ENCODE assay signal across 26 cellular contexts in the genomic region with DNA sequence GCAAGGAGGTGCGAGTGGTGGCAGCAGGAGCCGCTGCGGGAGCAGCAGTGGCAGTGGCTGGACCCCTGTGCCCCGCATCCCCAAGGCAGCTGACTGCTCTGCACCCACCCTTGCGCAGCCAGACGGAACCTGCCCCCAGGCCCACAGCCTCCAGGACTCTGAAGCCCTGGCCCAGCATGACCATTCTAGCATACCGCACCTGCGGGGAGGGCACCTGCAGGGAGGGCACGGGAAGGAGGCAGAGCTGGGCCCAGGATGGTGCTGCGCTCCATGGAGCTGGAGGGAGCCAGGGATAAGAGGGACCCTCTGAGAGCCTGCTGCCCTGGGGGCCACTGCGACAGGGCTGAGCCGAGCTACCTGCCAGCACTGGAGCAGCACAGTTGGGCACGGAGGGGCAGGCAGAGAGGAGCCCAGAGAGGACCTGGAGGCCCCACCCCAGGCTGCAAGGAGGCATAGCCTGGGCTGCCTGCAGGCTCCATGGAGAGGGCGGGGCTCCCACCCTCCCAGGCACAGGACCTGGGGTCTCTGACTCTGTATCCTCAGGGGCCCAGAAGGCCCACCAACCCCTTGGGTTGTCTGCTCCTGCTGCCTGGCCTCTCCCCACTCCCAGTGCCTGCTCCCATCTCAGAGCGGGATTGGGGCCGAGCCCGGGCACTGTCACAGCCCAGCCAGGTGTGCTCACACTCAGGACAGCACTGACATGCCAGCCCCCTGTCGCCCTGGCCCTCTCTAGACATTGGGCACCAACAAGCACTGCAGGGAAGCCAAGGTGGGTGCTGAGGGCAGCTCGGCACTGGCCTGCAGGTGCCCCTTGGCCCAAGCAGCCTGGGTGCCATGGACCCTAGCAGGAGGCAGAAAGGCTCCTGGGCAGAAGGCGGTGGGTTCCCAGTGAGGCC.
DNase-seq lines count a peak whose midpoint lies in the region; ATAC-seq, FAIRE-seq and TF ChIP-seq lines count a peak whose summit lies in the region.
"Had no signal": no experiment of that assay in that cellular context is flagged by ENCODE, and none has a peak within 500 bp of the region (broad histone marks: within the 10 kb centered on the region; RNA-seq: fewer than 3 reads in every experiment).

No MANE protein-coding gene starts in this region.

- no peak for TF ChIP-seq RAD21 in A549 (conservative IDR thresholded peaks at IDR 0.05 in 1 of 2, IDR thresholded peaks at IDR 0.05 in 1 of 2)

- no peak for TF ChIP-seq EP300 in A549 (IDR thresholded peaks at IDR 0.05)

- no peaks in the 10 kb centered on the region for H3K27me3 ChIP-seq in mesendoderm (ENCODE audit: insufficient read depth, low read length, poor library complexity)

- H4K5ac ChIP-seq in mesendoderm (ENCODE audit: low read length) = no peak overlapping the region

- H3K36me3 Mint-ChIP-seq in WTC11 = no peaks in the 10 kb centered on the region
- no peaks in the 10 kb centered on the region for H3K36me3 Mint-ChIP-seq in stimulated activated effector memory CD8-positive, alpha-beta T cell treated with anti-CD3 and anti-CD28 coated beads, Interleukin-12 subunit alpha, Interleukin-12 subunit beta, amount 100 ng/mL, for 72 hours
- H3K36me3 Mint-ChIP-seq: CD14-positive monocyte had no signal

- H3K56ac ChIP-seq in mesendoderm (ENCODE audit: low read length) = peak overlapping the region; percentile 3

- no peak overlapping the region for H2BK5ac ChIP-seq in mesendoderm (ENCODE audit: low read length)

- H3K18ac ChIP-seq in mesendoderm (ENCODE audit: low read length) = no peak overlapping the region

- no peak overlapping the region for H2BK120ac ChIP-seq in mesendoderm (ENCODE audit: low read depth, low read length)

- no peak overlapping the region for H3K23ac ChIP-seq in mesendoderm (ENCODE audit: low read length)

- CTCF ChIA-PET in A549 (lab: Yijun Ruan, JAX) (interaction anchor here (0.7 to 1.2 kb wide), 3 partner anchors 15 to 36 kb away, joined by 3 to 5 read pairs (median 4); no protein-coding TSS in a partner anchor), WTC11 (lab: Charles Lee) (interaction anchor here (1.0 to 1.5 kb wide), 4 partner anchors 17 to 95 kb away, joined by 3 to 8 read pairs (median 4); no protein-coding TSS in a partner anchor)

- no peak for FAIRE-seq in A549 (lab: Jason Lieb, UNC)
- FAIRE-seq: HTR-8/SVneo had no signal

- WGBS in A549 (ENCODE audit: missing lambda C conversion rate) = 52% methylated on average over 14 of the region's 20 CpGs
- no CpG with 5 or more reads among the region's 20 CpGs for WGBS in mesendoderm (ENCODE audit: extremely low coverage, insufficient coverage, low lambda C conversion rate)

- ATAC-seq in A549 = peak; percentile 20 to 39; a peak in 2 of 6 replicates
- ATAC-seq in WTC11 = peak; percentile 72
- ATAC-seq in stimulated activated effector memory CD8-positive, alpha-beta T cell treated with anti-CD3 and anti-CD28 coated beads, Interleukin-12 subunit alpha, Interleukin-12 subunit beta, amount 100 ng/mL, for 72 hours = peak; percentile 53
- ATAC-seq in left lobe of liver = no peak
- ATAC-seq in GM19467 (IDR thresholded peaks at IDR 0.05; ENCODE audit: unreplicated experiment) = no peak

- H3K79me2 ChIP-seq in mesendoderm (ENCODE audit: control insufficient read depth, insufficient read depth, low read length) = peaks cover 14% of the 10 kb centered on the region

- no peaks in the 10 kb centered on the region for H3K36me3 ChIP-seq in mesendoderm (ENCODE audit: control insufficient read depth, insufficient read depth, low read length)
- H3K36me3 ChIP-seq: HAP-1 had no signal

- H3K27me3 Mint-ChIP-seq in WTC11 (ENCODE audit: low read depth) = no peaks in the 10 kb centered on the region

- H2BK15ac ChIP-seq in mesendoderm (replicated peaks; ENCODE audit: low read depth) = no peak overlapping the region

- peaks cover 2% of the 10 kb centered on the region for H3K4me1 Mint-ChIP-seq in WTC11
- no peaks in the 10 kb centered on the region for H3K4me1 Mint-ChIP-seq in stimulated activated effector memory CD8-positive, alpha-beta T cell treated with anti-CD3 and anti-CD28 coated beads, Interleukin-12 subunit alpha, Interleukin-12 subunit beta, amount 100 ng/mL, for 72 hours
- H3K4me1 Mint-ChIP-seq: B cell had no signal

- no peak overlapping the region for H4K8ac ChIP-seq in mesendoderm (ENCODE audit: low read depth, low read length)

- H3K27ac Mint-ChIP-seq in WTC11 = no peak overlapping the region
- H3K27ac Mint-ChIP-seq in stimulated activated effector memory CD8-positive, alpha-beta T cell treated with anti-CD3 and anti-CD28 coated beads, Interleukin-12 subunit alpha, Interleukin-12 subunit beta, amount 100 ng/mL, for 72 hours = no peak overlapping the region
- H3K27ac Mint-ChIP-seq: B cell, CD14-positive monocyte had no signal

- peaks cover 4% of the 10 kb centered on the region for H3K79me1 ChIP-seq in mesendoderm (ENCODE audit: low read length)

- H3K9me3 ChIP-seq in A549 = no peaks in the 10 kb centered on the region
- H3K9me3 ChIP-seq: HAP-1 had no signal

- POLR2A ChIA-PET in A549 (lab: Yijun Ruan, JAX) = no interaction called here
- POLR2A ChIA-PET in WTC11 (lab: Charles Lee) = no interaction called here

- DNase-seq in A549 (ENCODE audit: low read depth in 1 of 2, low spot score in 1 of 2) (no peak), WTC11 (ENCODE audit: low spot score) (peak; percentile 23), mesendoderm (no peak), left lobe of liver (ENCODE audit: low spot score) (no peak), NCI-H748 (lab: John Stamatoyannopoulos, UW; ENCODE audit: unreplicated experiment) (no peak)
- DNase-seq in stimulated activated effector memory CD8-positive, alpha-beta T cell treated with anti-CD3 and anti-CD28 coated beads, Interleukin-12 subunit alpha, Interleukin-12 subunit beta, amount 100 ng/mL, for 72 hours (ENCODE audit: low spot score in 2 of 2) = no peak
- DNase-seq: DMS53; EL; GF-D8; IMR-90; NCI-H1092 treated with DMSO at 0.1 percent for 48 hours; NCI-H146; NCI-H2029; NCI-H2227 treated with DMSO at 0.1 percent for 48 hours; NCI-H510A; NCI-H774; NK-92 treated with Interleukin-12 subunit alpha and Interleukin-12 subunit beta, amount 100 ng/mL, for 24 hours; SHP77 treated with DMSO at 0.1 percent for 48 hours had no signal

- H2AK5ac ChIP-seq in mesendoderm (ENCODE audit: low read length) = no peak overlapping the region

- H3K27ac ChIP-seq in A549 (no peak overlapping the region), mesendoderm (ENCODE audit: low read depth, low read length) (no peak overlapping the region)
- H3K27ac ChIP-seq: KMS-11, RWPE1, SK-N-MC had no signal

- no peak overlapping the region for H3K4me3 Mint-ChIP-seq in WTC11
- H3K4me3 Mint-ChIP-seq in stimulated activated effector memory CD8-positive, alpha-beta T cell treated with anti-CD3 and anti-CD28 coated beads, Interleukin-12 subunit alpha, Interleukin-12 subunit beta, amount 100 ng/mL, for 72 hours = no peak overlapping the region
- H3K4me3 Mint-ChIP-seq: B cell, CD14-positive monocyte had no signal

- H3K4me2 ChIP-seq in A549 (no peak overlapping the region), mesendoderm (ENCODE audit: low read length) (no peak overlapping the region)
- H3K4me2 ChIP-seq: KMS-11 had no signal

- H3K4me3 ChIP-seq in A549 (no peak overlapping the region), mesendoderm (ENCODE audit: low read length) (no peak overlapping the region)
- H3K4me3 ChIP-seq: HAP-1, SK-N-MC had no signal

- no peaks in the 10 kb centered on the region for H3K4me1 ChIP-seq in A549
- peaks cover 2% of the 10 kb centered on the region for H3K4me1 ChIP-seq in mesendoderm (ENCODE audit: control insufficient read depth, low read depth, low read length)
- H3K4me1 ChIP-seq: HAP-1 had no signal

- no peak overlapping the region for H3K9ac ChIP-seq in mesendoderm (ENCODE audit: low read length)
- H3K9ac ChIP-seq: KMS-11 had no signal

- no peak for TF ChIP-seq POLR2A in A549 (IDR thresholded peaks at IDR 0.05; ENCODE audit: low read length)

- peaks cover 6% of the 10 kb centered on the region for H3K9me3 Mint-ChIP-seq in WTC11
- no peaks in the 10 kb centered on the region for H3K9me3 Mint-ChIP-seq in stimulated activated effector memory CD8-positive, alpha-beta T cell treated with anti-CD3 and anti-CD28 coated beads, Interleukin-12 subunit alpha, Interleukin-12 subunit beta, amount 100 ng/mL, for 72 hours

- no peak overlapping the region for H3K4ac ChIP-seq in mesendoderm (ENCODE audit: low read depth, low read length)

- TF ChIP-seq CTCF in A549 (IDR thresholded peaks at IDR 0.05) (no peak), WTC11 (IDR thresholded peaks at IDR 0.05) (no peak)

TF ChIP-seq in A549, 52 proteins besides CTCF, POLR2A, EP300 and RAD21 (continues in another document):
- TF ChIP-seq, protein P1, sequence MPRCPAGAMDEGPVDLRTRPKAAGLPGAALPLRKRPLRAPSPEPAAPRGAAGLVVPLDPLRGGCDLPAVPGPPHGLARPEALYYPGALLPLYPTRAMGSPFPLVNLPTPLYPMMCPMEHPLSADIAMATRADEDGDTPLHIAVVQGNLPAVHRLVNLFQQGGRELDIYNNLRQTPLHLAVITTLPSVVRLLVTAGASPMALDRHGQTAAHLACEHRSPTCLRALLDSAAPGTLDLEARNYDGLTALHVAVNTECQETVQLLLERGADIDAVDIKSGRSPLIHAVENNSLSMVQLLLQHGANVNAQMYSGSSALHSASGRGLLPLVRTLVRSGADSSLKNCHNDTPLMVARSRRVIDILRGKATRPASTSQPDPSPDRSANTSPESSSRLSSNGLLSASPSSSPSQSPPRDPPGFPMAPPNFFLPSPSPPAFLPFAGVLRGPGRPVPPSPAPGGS (IDR thresholded peaks at IDR 0.05) = no peak
- no peak for TF ChIP-seq NR3C1 (IDR thresholded peaks at IDR 0.05)
- TF ChIP-seq CHD4 (IDR thresholded peaks at IDR 0.05; ENCODE audit: borderline replicate concordance) = no peak
- no peak for TF ChIP-seq FOSB (CRISPR knock-in tag; IDR thresholded peaks at IDR 0.05)

TF ChIP-seq in WTC11, 78 proteins besides CTCF, POLR2A, EP300 and RAD21 (continues in another document):
- TF ChIP-seq, protein P2, sequence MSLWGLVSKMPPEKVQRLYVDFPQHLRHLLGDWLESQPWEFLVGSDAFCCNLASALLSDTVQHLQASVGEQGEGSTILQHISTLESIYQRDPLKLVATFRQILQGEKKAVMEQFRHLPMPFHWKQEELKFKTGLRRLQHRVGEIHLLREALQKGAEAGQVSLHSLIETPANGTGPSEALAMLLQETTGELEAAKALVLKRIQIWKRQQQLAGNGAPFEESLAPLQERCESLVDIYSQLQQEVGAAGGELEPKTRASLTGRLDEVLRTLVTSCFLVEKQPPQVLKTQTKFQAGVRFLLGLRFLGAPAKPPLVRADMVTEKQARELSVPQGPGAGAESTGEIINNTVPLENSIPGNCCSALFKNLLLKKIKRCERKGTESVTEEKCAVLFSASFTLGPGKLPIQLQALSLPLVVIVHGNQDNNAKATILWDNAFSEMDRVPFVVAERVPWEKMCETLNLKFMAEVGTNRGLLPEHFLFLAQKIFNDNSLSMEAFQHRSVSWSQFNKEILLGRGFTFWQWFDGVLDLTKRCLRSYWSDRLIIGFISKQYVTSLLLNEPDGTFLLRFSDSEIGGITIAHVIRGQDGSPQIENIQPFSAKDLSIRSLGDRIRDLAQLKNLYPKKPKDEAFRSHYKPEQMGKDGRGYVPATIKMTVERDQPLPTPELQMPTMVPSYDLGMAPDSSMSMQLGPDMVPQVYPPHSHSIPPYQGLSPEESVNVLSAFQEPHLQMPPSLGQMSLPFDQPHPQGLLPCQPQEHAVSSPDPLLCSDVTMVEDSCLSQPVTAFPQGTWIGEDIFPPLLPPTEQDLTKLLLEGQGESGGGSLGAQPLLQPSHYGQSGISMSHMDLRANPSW (CRISPR knock-in tag; conservative IDR thresholded peaks at IDR 0.05; ENCODE audit: low read depth) = no peak

Comparison
In these comparisons a context has a peak if more than half of its experiments do, and no peak if none do; other contexts are left out.
1. ATAC-seq: peak in A549 (2 of 2), WTC11 (single experiment) and stimulated activated effector memory CD8-positive, alpha-beta T cell treated with anti-CD3 and anti-CD28 coated beads, Interleukin-12 subunit alpha, Interleukin-12 subunit beta, amount 100 ng/mL, for 72 hours (single experiment); none in left lobe of liver (single experiment) and GM19467 (single experiment).